Comparison of ENCODE assay signal across 7 cellular contexts in genomic region chr20:63538204-63539091, GRCh38. TPM values are rescaled to one million over a fixed set of nuclear protein-coding genes. Genes with fewer than 3 reads are reported as not detected.
A peak's percentile ranks its signal among the peaks of the same experiment; 100 is the strongest.
DNase-seq lines count a peak whose midpoint lies in the region; ATAC-seq and TF ChIP-seq lines count a peak whose summit lies in the region.
"Had no signal": no experiment of that assay in that cellular context is flagged by ENCODE, and none has a peak within 500 bp of the region (broad histone marks: within the 10 kb centered on the region; RNA-seq: fewer than 3 reads in every experiment).

No MANE protein-coding gene starts in this region.

- intact Hi-C loops in activated CD4-positive, alpha-beta memory T cell treated with anti-CD3 and anti-CD28 coated beads for 36 hours (cut with micrococcal nuclease) = loop anchor here (1.0 to 10.0 kb wide), 8 partner anchors 40 to 526 kb away; partner anchors contain the start of genes PRPF6, TCEA2, TNFRSF6B and UCKL1

- H3K36me3 ChIP-seq in SK-N-SH (replicated peaks in 1 of 2; ENCODE audit: control insufficient read depth in 1 of 2, insufficient read depth in 2 of 2, low read length in 1 of 2) (no peaks in the 10 kb centered on the region), lung (ENCODE audit: control insufficient read depth in 2 of 2, insufficient read depth in 2 of 2, low read length in 2 of 2) (no peaks in the 10 kb centered on the region)

- DNase-seq in SK-N-SH (no peak), lung (ENCODE audit: low spot score) (peak; percentile 81), midbrain (lab: John Stamatoyannopoulos, UW) (no peak)
- DNase-seq in activated CD4-positive, alpha-beta memory T cell treated with anti-CD3 and anti-CD28 coated beads for 36 hours = peak; percentile 59

- no peak for TF ChIP-seq RAD21 in SK-N-SH (IDR thresholded peaks at IDR 0.05; ENCODE audit: low read length)

- H3K9me3 ChIP-seq in SK-N-SH = no peaks in the 10 kb centered on the region
- no peaks in the 10 kb centered on the region for H3K9me3 ChIP-seq in lung (ENCODE audit: control insufficient read depth in 2 of 2, insufficient read depth in 1 of 2, low read length in 1 of 2)

- no peak overlapping the region; a peak in 1 of 4 replicates for H3K27ac ChIP-seq in SK-N-SH (ENCODE audit: low read depth in 2 of 2, low read length in 1 of 2)
- H3K27ac ChIP-seq in lung (ENCODE audit: low read depth in 1 of 2, low read length in 1 of 2) = peak overlapping the region in 1 of 2 donors; percentile 38

- H3K4me3 ChIP-seq in SK-N-SH (ENCODE audit: low read depth in 2 of 2, low read length in 1 of 2) = peak overlapping the region in 1 of 2 experiments; percentile 29; a peak in 1 of 4 replicates
- H3K4me3 ChIP-seq in lung = no peak overlapping the region

- no peak for TF ChIP-seq CTCF in SK-N-SH (IDR thresholded peaks at IDR 0.05)
- TF ChIP-seq CTCF in lung (IDR thresholded peaks at IDR 0.05; ENCODE audit: control extremely low read depth, extremely low read depth) = no peak

- 61% methylated on average over 13 of the region's 27 CpGs for WGBS in SK-N-SH (ENCODE audit: low lambda C conversion rate)
- WGBS in lung, 2 donors = 33 to 48% methylated on average over 23 to 27 of the region's 27 CpGs

- CTCF ChIA-PET in SK-N-SH (lab: Yijun Ruan, JAX) = interaction anchor here (0.7 to 6.3 kb wide), 59 partner anchors 10 to 583 kb away, joined by 3 to 82 read pairs (median 5); partner anchors contain the start of genes GMEB2, PPDPF, PRPF6 and SAMD10
- CTCF ChIA-PET in activated CD4-positive, alpha-beta memory T cell treated with anti-CD3 and anti-CD28 coated beads for 36 hours (lab: Charles Lee) = interaction anchor here (0.5 to 2.6 kb wide), 34 partner anchors 9 to 582 kb away, joined by 3 to 19 read pairs (median 5); partner anchors contain the start of genes ARFRP1, PPDPF, PRPF6 and RTEL1

- H3F3A ChIP-seq in SK-N-SH (replicated peaks; ENCODE audit: insufficient read depth) = no peaks in the 10 kb centered on the region

- H3K4me3 Mint-ChIP-seq in activated CD4-positive, alpha-beta memory T cell treated with anti-CD3 and anti-CD28 coated beads for 36 hours = peak overlapping the region; percentile 57

- H4K20me1 ChIP-seq in SK-N-SH (ENCODE audit: insufficient read depth) = no peaks in the 10 kb centered on the region

- no peak for TF ChIP-seq EP300 in SK-N-SH (IDR thresholded peaks at IDR 0.05; ENCODE audit: borderline replicate concordance in 1 of 2, low read depth in 1 of 2, low read length in 1 of 2)

- ATAC-seq in SK-N-SH treated with all-trans-retinoic acid at 6 μM for 48 hours = peak; percentile 16
- no peak for ATAC-seq in lung (ENCODE audit: insufficient read depth, low FRiP score)
- ATAC-seq in GM21390 (IDR thresholded peaks at IDR 0.05; ENCODE audit: unreplicated experiment) = no peak

- peaks cover 18% of the 10 kb centered on the region for H3K4me1 Mint-ChIP-seq in activated CD4-positive, alpha-beta memory T cell treated with anti-CD3 and anti-CD28 coated beads for 36 hours (ENCODE audit: low read depth)

- H3K27ac Mint-ChIP-seq in activated CD4-positive, alpha-beta memory T cell treated with anti-CD3 and anti-CD28 coated beads for 36 hours = peak overlapping the region; percentile 80

- no peak overlapping the region for H3K4me2 ChIP-seq in SK-N-SH

- no peaks in the 10 kb centered on the region for H3K27me3 ChIP-seq in SK-N-SH (ENCODE audit: insufficient read depth)
- no peaks in the 10 kb centered on the region for H3K27me3 ChIP-seq in lung (ENCODE audit: control insufficient read depth, insufficient read depth)

- H3K4me1 ChIP-seq in SK-N-SH (ENCODE audit: control insufficient read depth in 1 of 2, insufficient read depth in 2 of 2, low read depth in 1 of 2, low read length in 1 of 2) (peaks cover 0 to 32% of the 10 kb centered on the region in 2 experiments; a peak in 1 of 4 replicates), lung (ENCODE audit: control insufficient read depth in 2 of 2, insufficient read depth in 2 of 2, low read length in 2 of 2) (peaks cover 0 to 9% of the 10 kb centered on the region in 2 donors)

- no peak overlapping the region for H3K9ac ChIP-seq in SK-N-SH

- no peaks in the 10 kb centered on the region for H3K9me2 ChIP-seq in SK-N-SH

- POLR2A ChIA-PET in SK-N-SH (lab: Yijun Ruan, JAX) = interaction anchor here (0.5 to 1.4 kb wide), 4 partner anchors 14 to 326 kb away, joined by 3 to 4 read pairs (median 3); partner anchors contain the start of gene TPD52L2
- POLR2A ChIA-PET in activated CD4-positive, alpha-beta memory T cell treated with anti-CD3 and anti-CD28 coated beads for 36 hours (lab: Charles Lee) = interaction anchor here (1.1 to 5.8 kb wide), 9 partner anchors 9 to 418 kb away, joined by 3 to 55 read pairs (median 3); partner anchors contain the start of genes PPDPF, RTEL1, TPD52L2 and UCKL1

- no peak overlapping the region for H2AFZ ChIP-seq in SK-N-SH (ENCODE audit: low read depth)

- H3K9me3 Mint-ChIP-seq in activated CD4-positive, alpha-beta memory T cell treated with anti-CD3 and anti-CD28 coated beads for 36 hours = no peaks in the 10 kb centered on the region

- H3K27me3 Mint-ChIP-seq in activated CD4-positive, alpha-beta memory T cell treated with anti-CD3 and anti-CD28 coated beads for 36 hours = no peaks in the 10 kb centered on the region

- no peaks in the 10 kb centered on the region for H3K36me3 Mint-ChIP-seq in activated CD4-positive, alpha-beta memory T cell treated with anti-CD3 and anti-CD28 coated beads for 36 hours

- no peaks in the 10 kb centered on the region for H3K79me2 ChIP-seq in SK-N-SH (ENCODE audit: insufficient read depth)

TF ChIP-seq in SK-N-SH treated with all-trans-retinoic acid at 6 μM for 48 hours, 23 proteins besides CTCF, POLR2A, EP300 and RAD21 (continues in another document):
- no peak for TF ChIP-seq OSR1 (CRISPR knock-in tag; IDR thresholded peaks at IDR 0.05)
- TF ChIP-seq ZFP3 (CRISPR knock-in tag; IDR thresholded peaks at IDR 0.05) = no peak
- TF ChIP-seq ZNF8 (CRISPR knock-in tag; IDR thresholded peaks at IDR 0.05) = no peak
- no peak for TF ChIP-seq BACH2 (CRISPR knock-in tag; IDR thresholded peaks at IDR 0.05; ENCODE audit: borderline replicate concordance)
- no peak for TF ChIP-seq SNAI2 (CRISPR knock-in tag; IDR thresholded peaks at IDR 0.05)

TF ChIP-seq in SK-N-SH, 30 proteins besides CTCF, POLR2A, EP300 and RAD21 (continues in another document):
- TF ChIP-seq NFIC (IDR thresholded peaks at IDR 0.05; ENCODE audit: borderline replicate concordance) = no peak
- no peak for TF ChIP-seq SMC3 (IDR thresholded peaks at IDR 0.05; ENCODE audit: low read depth, low read length)
- no peak for TF ChIP-seq USF1 (IDR thresholded peaks at IDR 0.05; ENCODE audit: borderline replicate concordance, low read depth)

RNA-seq across cellular contexts. Expression of gene PTK6, which starts 1.3 kb away (rescaled TPM):
- polyA plus RNA-seq in SK-N-SH (2012; rRNA removed) = 0.07 and 0.13 TPM in 2 replicates
- 0.06 and 0.16 TPM in 2 replicates for polyA plus RNA-seq in SK-N-SH (2012; cell fraction: cytosol; rRNA removed)
- polyA plus RNA-seq in SK-N-SH (2012; cell fraction: nucleus; rRNA removed) = 0.26 and 0.27 TPM in 2 replicates
- under 1 TPM; 0.34 to 0.78 TPM for total RNA-seq in activated CD4-positive, alpha-beta memory T cell treated with anti-CD3 and anti-CD28 coated beads for 36 hours
- 1 to 10 TPM in 1 of 2 donors, under 1 TPM in 1; 0.34 to 5.1 TPM for total RNA-seq in lung
- polyA plus RNA-seq in lung = 1 to 10 TPM; 3.1 to 4.3 TPM
- total RNA-seq: frontal cortex had no signal

RNA-seq across cellular contexts. Expression of gene SRMS, which starts 9.1 kb away (rescaled TPM):
- polyA plus RNA-seq in SK-N-SH (2012; rRNA removed) (not detected in 2 replicates), lung (under 1 TPM in 1 of 2 donors, not detected in 1; 0.06 TPM)
- polyA plus RNA-seq in SK-N-SH (2012; cell fraction: cytosol; rRNA removed) = not detected in 2 replicates
- 0.05 TPM in 1 of 2 replicates, not detected in the other for polyA plus RNA-seq in SK-N-SH (2012; cell fraction: nucleus; rRNA removed)
- not detected for total RNA-seq in activated CD4-positive, alpha-beta memory T cell treated with anti-CD3 and anti-CD28 coated beads for 36 hours
- total RNA-seq in lung = not detected
- total RNA-seq: frontal cortex had no signal

RNA-seq across cellular contexts. Expression of gene FNDC11, which starts 15.5 kb away (rescaled TPM):
- 4.5 and 5.5 TPM in 2 replicates for polyA plus RNA-seq in SK-N-SH (2012; rRNA removed)
- 2.0 and 3.3 TPM in 2 replicates for polyA plus RNA-seq in SK-N-SH (2012; cell fraction: cytosol; rRNA removed)
- 13.7 and 16.2 TPM in 2 replicates for polyA plus RNA-seq in SK-N-SH (2012; cell fraction: nucleus; rRNA removed)
- total RNA-seq in activated CD4-positive, alpha-beta memory T cell treated with anti-CD3 and anti-CD28 coated beads for 36 hours = under 1 TPM; 0.55 to 0.61 TPM
- total RNA-seq in lung = 1 to 10 TPM; 2.6 to 3.2 TPM
- 1 to 10 TPM; 1.0 to 2.0 TPM for polyA plus RNA-seq in lung

RNA-seq across cellular contexts. Expression of gene PPDPF, which starts 17.9 kb away (rescaled TPM):
- polyA plus RNA-seq in SK-N-SH (2012; rRNA removed) (20.0 and 71.4 TPM in 2 replicates), lung (100 to 1,000 TPM; 409 to 540 TPM)
- 45.7 and 81.9 TPM in 2 replicates for polyA plus RNA-seq in SK-N-SH (2012; cell fraction: cytosol; rRNA removed)
- polyA plus RNA-seq in SK-N-SH (2012; cell fraction: nucleus; rRNA removed) = 48.9 and 78.6 TPM in 2 replicates
- 100 to 1,000 TPM; 191 to 201 TPM for total RNA-seq in activated CD4-positive, alpha-beta memory T cell treated with anti-CD3 and anti-CD28 coated beads for 36 hours
- total RNA-seq in lung = 100 to 1,000 TPM in 1 of 2 donors, 10 to 100 TPM in 1; 36.9 to 545 TPM

RNA-seq across cellular contexts. Expression of gene HELZ2, which starts 35.6 kb away (rescaled TPM):
- polyA plus RNA-seq in SK-N-SH (2012; rRNA removed) = 5.5 and 7.6 TPM in 2 replicates
- 1.8 and 3.5 TPM in 2 replicates for polyA plus RNA-seq in SK-N-SH (2012; cell fraction: cytosol; rRNA removed)
- 10.9 and 12.8 TPM in 2 replicates for polyA plus RNA-seq in SK-N-SH (2012; cell fraction: nucleus; rRNA removed)
- 10 to 100 TPM; 28.5 to 32.2 TPM for total RNA-seq in activated CD4-positive, alpha-beta memory T cell treated with anti-CD3 and anti-CD28 coated beads for 36 hours
- total RNA-seq in lung = 10 to 100 TPM; 24.4 to 47.2 TPM
- polyA plus RNA-seq in lung = 10 to 100 TPM in 1 of 2 donors, 1 to 10 TPM in 1; 9.0 to 26.4 TPM

Comparison
In these comparisons a context has a peak if more than half of its experiments do, and no peak if none do; other contexts are left out.
1. DNase-seq: peak in activated CD4-positive, alpha-beta memory T cell treated with anti-CD3 and anti-CD28 coated beads for 36 hours (single experiment) and lung (single experiment); none in SK-N-SH (single experiment) and midbrain (single experiment).